Comparison of ENCODE assay signal across 9 cellular contexts in genomic region chr4:185730387-185730786, GRCh38.
DNase-seq lines count a peak whose midpoint lies in the region; ATAC-seq and TF ChIP-seq lines count a peak whose summit lies in the region.
"Had no signal": no experiment of that assay in that cellular context is flagged by ENCODE, and none has a peak within 500 bp of the region (broad histone marks: within the 10 kb centered on the region; RNA-seq: fewer than 3 reads in every experiment).

No MANE protein-coding gene starts in this region.

- H3K27me3 ChIP-seq in RWPE2 (ENCODE audit: insufficient read depth, poor library complexity, severe bottlenecking) (no peaks in the 10 kb centered on the region), PC-3 (ENCODE audit: low read length) (no peaks in the 10 kb centered on the region)
- H3K27me3 ChIP-seq: body of pancreas had no signal

- H3K4me2 ChIP-seq in PC-3 (ENCODE audit: low read length), result no peak overlapping the region

- no peaks in the 10 kb centered on the region for H3K9me2 ChIP-seq in PC-3 (replicated peaks; ENCODE audit: low read length)

- peak; percentile 38 for ATAC-seq in GM18519 (IDR thresholded peaks at IDR 0.05; ENCODE audit: low FRiP score, unreplicated experiment)
- ATAC-seq in HG02798 (IDR thresholded peaks at IDR 0.05; ENCODE audit: poor library complexity, unreplicated experiment), result peak; percentile 34
- peak; percentile 13; the same call in 1 of the 3 replicates for ATAC-seq in RWPE2 (ENCODE audit: low read depth)
- no peak for ATAC-seq in PC-3
- ATAC-seq in stimulated activated memory B cell treated with anti-CD40 and anti-IgM and Interleukin-4, amounts not matched to agents 10 μg/mL and 1 μg/mL and 100 μg/mL, for 72 hours, result no peak

- no peaks in the 10 kb centered on the region for H3F3A ChIP-seq in PC-3 (ENCODE audit: low read length, unreplicated experiment)

- no peaks in the 10 kb centered on the region for H3K36me3 ChIP-seq in RWPE2 (ENCODE audit: low read depth)
- no peaks in the 10 kb centered on the region for H3K36me3 ChIP-seq in PC-3 (ENCODE audit: low read depth, low read length)

- H3K27ac Mint-ChIP-seq in stimulated activated memory B cell treated with anti-CD40 and anti-IgM and Interleukin-4, amounts not matched to agents 10 μg/mL and 1 μg/mL and 100 μg/mL, for 72 hours, result no peak overlapping the region

- no peak for TF ChIP-seq CTCF in RWPE2 (IDR thresholded peaks at IDR 0.05; ENCODE audit: poor library complexity, severe bottlenecking)
- no peak for TF ChIP-seq CTCF in PC-3 (conservative IDR thresholded peaks at IDR 0.05; ENCODE audit: low read depth, low read length)

- H3K9ac ChIP-seq in PC-3 (ENCODE audit: low read length), result no peak overlapping the region

- H3K4me3 ChIP-seq in RWPE2 (ENCODE audit: severe bottlenecking) (no peak overlapping the region), PC-3 (ENCODE audit: low read length) (no peak overlapping the region)
- H3K4me3 ChIP-seq: body of pancreas had no signal

- POLR2A ChIA-PET in PC-3 (lab: Charles Lee; ENCODE audit: unreplicated experiment), result no interaction called here

- H3K4me1 Mint-ChIP-seq in stimulated activated memory B cell treated with anti-CD40 and anti-IgM and Interleukin-4, amounts not matched to agents 10 μg/mL and 1 μg/mL and 100 μg/mL, for 72 hours, result peaks cover 33% of the 10 kb centered on the region

- DNase-seq in RWPE2 (ENCODE audit: low spot score) (no peak), iris pigment epithelial cell (ENCODE audit: low read depth) (peak; percentile 81), PC-3 (no peak)
- DNase-seq in effector CD8-positive, alpha-beta T cell (lab: John Stamatoyannopoulos, UW), result no peak
- DNase-seq in stimulated activated CD4-positive, alpha-beta T cell treated with anti-CD3 and anti-CD28 coated beads, Interleukin-15, amount 100 ng/mL, for 24 hours, result no peak

- no peaks in the 10 kb centered on the region for H3K36me3 Mint-ChIP-seq in stimulated activated memory B cell treated with anti-CD40 and anti-IgM and Interleukin-4, amounts not matched to agents 10 μg/mL and 1 μg/mL and 100 μg/mL, for 72 hours

- H4K20me1 ChIP-seq in PC-3 (ENCODE audit: low read length), result no peaks in the 10 kb centered on the region

- peak overlapping the region; percentile 44 for H3K27ac ChIP-seq in RWPE2 (ENCODE audit: poor library complexity, severe bottlenecking)
- H3K27ac ChIP-seq in PC-3 (ENCODE audit: low read length), result no peak overlapping the region

- no peaks in the 10 kb centered on the region for H3K9me3 Mint-ChIP-seq in stimulated activated memory B cell treated with anti-CD40 and anti-IgM and Interleukin-4, amounts not matched to agents 10 μg/mL and 1 μg/mL and 100 μg/mL, for 72 hours

- CTCF ChIA-PET in PC-3 (lab: Charles Lee), result no interaction called here

- no peak overlapping the region for H2AFZ ChIP-seq in PC-3 (ENCODE audit: low read length)

- H3K4me3 Mint-ChIP-seq in stimulated activated memory B cell treated with anti-CD40 and anti-IgM and Interleukin-4, amounts not matched to agents 10 μg/mL and 1 μg/mL and 100 μg/mL, for 72 hours, result no peak overlapping the region

- no peaks in the 10 kb centered on the region for H3K9me3 ChIP-seq in RWPE2 (ENCODE audit: severe bottlenecking)
- H3K9me3 ChIP-seq in PC-3 (ENCODE audit: low read length), result no peaks in the 10 kb centered on the region
- H3K9me3 ChIP-seq: body of pancreas had no signal

- H3K79me2 ChIP-seq in PC-3 (ENCODE audit: low read length), result no peaks in the 10 kb centered on the region

- intact Hi-C loops in PC-3 (cut with micrococcal nuclease), result no loop called here

- H3K4me1 ChIP-seq in RWPE2 (ENCODE audit: insufficient read depth, poor library complexity, severe bottlenecking) (peaks cover 9% of the 10 kb centered on the region), PC-3 (ENCODE audit: insufficient read depth, low read length) (no peaks in the 10 kb centered on the region)

- BruUV-seq in PC-3 (replicated peaks; lab: Mats Ljungman, UMichigan), result no TSS peak

- H3K27me3 Mint-ChIP-seq in stimulated activated memory B cell treated with anti-CD40 and anti-IgM and Interleukin-4, amounts not matched to agents 10 μg/mL and 1 μg/mL and 100 μg/mL, for 72 hours, result peaks cover 32% of the 10 kb centered on the region

Comparison
In these comparisons a context has a peak if more than half of its experiments do, and no peak if none do; other contexts are left out.
1. ATAC-seq: peak in GM18519 (single experiment), HG02798 (single experiment) and RWPE2 (single experiment); none in PC-3 (single experiment) and stimulated activated memory B cell treated with anti-CD40 and anti-IgM and Interleukin-4, amounts not matched to agents 10 μg/mL and 1 μg/mL and 100 μg/mL, for 72 hours (single experiment).